21 cellular contexts compared by ENCODE assay signal in the genomic region with DNA sequence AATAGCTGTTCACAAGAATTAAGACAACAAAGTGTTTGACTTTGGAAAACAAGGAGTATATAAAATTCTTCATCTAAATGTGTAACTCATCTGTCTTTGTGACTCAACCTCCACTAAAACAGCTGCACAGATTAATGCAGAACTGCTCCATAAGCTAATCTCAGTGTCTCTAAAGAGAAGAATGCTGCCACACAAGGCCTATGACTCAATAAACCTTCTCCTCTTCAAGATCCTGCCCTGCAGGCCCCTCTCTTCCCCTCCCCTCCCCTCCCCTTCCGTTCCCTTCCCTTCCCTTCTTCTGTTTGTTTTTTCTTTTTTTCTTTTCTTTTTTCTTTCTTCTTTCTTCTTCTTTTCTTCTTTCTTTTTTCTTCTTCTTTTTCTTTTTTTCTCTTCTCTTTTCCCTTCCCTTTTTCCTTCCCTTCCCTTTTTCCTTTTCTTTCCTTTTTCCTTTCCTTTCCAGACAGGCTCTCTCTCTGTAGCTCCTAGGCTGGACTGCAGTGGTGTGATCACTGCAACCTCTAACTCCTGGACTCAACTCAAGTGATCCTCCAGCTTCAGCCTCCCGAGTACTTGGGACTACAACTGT.
DNase-seq lines count a peak whose midpoint lies in the region; ATAC-seq and TF ChIP-seq lines count a peak whose summit lies in the region.
"Had no signal": no experiment of that assay in that cellular context is flagged by ENCODE, and none has a peak within 500 bp of the region (broad histone marks: within the 10 kb centered on the region; RNA-seq: fewer than 3 reads in every experiment).

No MANE protein-coding gene starts in this region.

- H3K9me3 ChIP-seq in HEK293 (ENCODE audit: control insufficient read depth, insufficient read depth, low read depth, low read length) (no peaks in the 10 kb centered on the region), neural progenitor cell (ENCODE audit: low read depth) (no peaks in the 10 kb centered on the region)
- H3K9me3 ChIP-seq: esophagus squamous epithelium, lower lobe of right lung, right lobe of liver had no signal

- in situ Hi-C loops in SK-MEL-5 (cut with HindIII; ENCODE audit: low pct_unique_long_range_greater_than_20kb, low sequenced_read_pairs), result no loop called here
- in situ Hi-C loops in GM13976 (cut with MboI; ENCODE audit: low sequenced_read_pairs, unreplicated experiment), result no loop called here

- no peaks in the 10 kb centered on the region for H4K20me1 ChIP-seq in neural progenitor cell (ENCODE audit: low read depth)

- H3K27me3 ChIP-seq in neural progenitor cell, result no peaks in the 10 kb centered on the region
- H3K27me3 ChIP-seq: brain microvascular endothelial cell, esophagus squamous epithelium, right lobe of liver had no signal

- H3K36me3 Mint-ChIP-seq in neural progenitor cell, result no peaks in the 10 kb centered on the region

- no peaks in the 10 kb centered on the region for H3F3A ChIP-seq in neural progenitor cell (ENCODE audit: low read depth)

- H3K9me3 Mint-ChIP-seq in neural progenitor cell, result no peaks in the 10 kb centered on the region
- H3K9me3 Mint-ChIP-seq: nephron progenitor cell had no signal

- intact Hi-C loops in Right ventricle myocardium inferior (cut with DNase I), result no loop called here

- peak; percentile 13 for DNase-seq in SK-MEL-5 (ENCODE audit: low read depth, low spot score)
- peak; percentile 43 for DNase-seq in epithelial cell of prostate (ENCODE audit: low read depth, low spot score)
- peak; percentile 4 for DNase-seq in neural progenitor cell (ENCODE audit: low spot score)
- no peak for DNase-seq in Right ventricle myocardium inferior (ENCODE audit: missing footprints)
- no peak for DNase-seq in GM13976 (ENCODE audit: low spot score)
- DNase-seq: activated CD4-positive, alpha-beta T cell treated with anti-CD3 and anti-CD28 coated beads for 48 hours; activated T-cell treated with anti-CD3 and anti-CD28 coated beads, Interleukin-2, amount 50 U/mL, for 4 hours; brain microvascular endothelial cell; effector memory CD4-positive, alpha-beta T cell; esophagus squamous epithelium; GM23248; lower lobe of right lung; NCI-H1092; NCI-H187; nephron progenitor cell; right lobe of liver; Right ventricle myocardium superior; stimulated activated naive CD8-positive, alpha-beta T cell treated with anti-CD3 and anti-CD28 coated beads, Interleukin-15, Interleukin-2, amounts not matched to agents 100 U/mL and 50 U/mL, for 24 hours had no signal

- H2AFZ ChIP-seq in neural progenitor cell (replicated peaks), result no peak overlapping the region
- H2AFZ ChIP-seq: GM23248 had no signal

- H3K4me3 Mint-ChIP-seq in neural progenitor cell, result no peak overlapping the region
- H3K4me3 Mint-ChIP-seq: activated T-cell treated with anti-CD3 and anti-CD28 coated beads, Interleukin-2, amount 50 U/mL, for 4 hours; nephron progenitor cell had no signal

- POLR2A ChIA-PET in HEK293 (lab: Yijun Ruan, JAX), result no interaction called here

- H3K79me2 ChIP-seq in neural progenitor cell (ENCODE audit: low read depth), result no peaks in the 10 kb centered on the region

- no peaks in the 10 kb centered on the region for H3K4me1 Mint-ChIP-seq in neural progenitor cell
- H3K4me1 Mint-ChIP-seq: nephron progenitor cell had no signal

- H3K27ac ChIP-seq in HEK293 (ENCODE audit: extremely low read depth, low read depth, low read length), result no peak overlapping the region
- H3K27ac ChIP-seq in epithelial cell of prostate, result no peak overlapping the region
- no peak overlapping the region for H3K27ac ChIP-seq in neural progenitor cell
- H3K27ac ChIP-seq: brain microvascular endothelial cell, C4-2B, esophagus squamous epithelium, GM23248, lower lobe of right lung, right lobe of liver had no signal

- no peak overlapping the region for H3K4me2 ChIP-seq in neural progenitor cell

- H3K27me3 Mint-ChIP-seq in neural progenitor cell (ENCODE audit: insufficient read depth, low read depth), result no peaks in the 10 kb centered on the region

- CTCF ChIA-PET in HEK293 (lab: Yijun Ruan, JAX), result interaction anchor here (0.7 kb wide), 1 partner anchor 435 kb away, joined by 3 read pairs; no protein-coding TSS in a partner anchor

- H3K4me1 ChIP-seq in HEK293 (ENCODE audit: control insufficient read depth, insufficient read depth, low read length) (no peaks in the 10 kb centered on the region), neural progenitor cell (no peaks in the 10 kb centered on the region)
- H3K4me1 ChIP-seq: esophagus squamous epithelium, lower lobe of right lung, right lobe of liver had no signal

- ATAC-seq in Right ventricle myocardium inferior (no peak), GM21423 (IDR thresholded peaks at IDR 0.05; ENCODE audit: unreplicated experiment) (no peak)
- ATAC-seq: activated T-cell treated with anti-CD3 and anti-CD28 coated beads, Interleukin-2, amount 50 U/mL, for 4 hours; lower lobe of right lung; right lobe of liver; stimulated activated naive CD8-positive, alpha-beta T cell treated with anti-CD3 and anti-CD28 coated beads, Interleukin-15, Interleukin-2, amounts not matched to agents 100 U/mL and 50 U/mL, for 24 hours had no signal

- no peaks in the 10 kb centered on the region for H3K36me3 ChIP-seq in HEK293 (ENCODE audit: control insufficient read depth in 2 of 2, insufficient read depth in 1 of 2, low read length in 2 of 2)
- no peaks in the 10 kb centered on the region for H3K36me3 ChIP-seq in neural progenitor cell
- H3K36me3 ChIP-seq: brain microvascular endothelial cell, esophagus squamous epithelium, lower lobe of right lung, right lobe of liver had no signal

- TF ChIP-seq CTCF in HEK293 (tag by site-specific recombination; IDR thresholded peaks at IDR 0.05) (no peak), neural progenitor cell (IDR thresholded peaks at IDR 0.05) (no peak), GM13976 (IDR thresholded peaks at IDR 0.05; ENCODE audit: borderline replicate concordance, control extremely low read depth, extremely low read depth, insufficient read depth, missing control alignments) (no peak)

- H3K27ac Mint-ChIP-seq in neural progenitor cell, result no peak overlapping the region
- H3K27ac Mint-ChIP-seq: nephron progenitor cell had no signal

- no peak overlapping the region for H3K9ac ChIP-seq in neural progenitor cell
- H3K9ac ChIP-seq: GM23248 had no signal

- H3K4me3 ChIP-seq in HEK293 (ENCODE audit: low read depth, low read length) (no peak overlapping the region), neural progenitor cell (no peak overlapping the region)
- H3K4me3 ChIP-seq: esophagus squamous epithelium, GM23248, lower lobe of right lung, right lobe of liver had no signal

TF ChIP-seq in HEK293, 187 proteins besides CTCF, POLR2A, EP300 and RAD21:
- TF ChIP-seq ZNF202 (tag by site-specific recombination; IDR thresholded peaks at IDR 0.05; ENCODE audit: borderline replicate concordance), result peak; percentile 72; the same call in 1 of the 2 replicates
- TF ChIP-seq ZNF514 (tag by site-specific recombination; IDR thresholded peaks at IDR 0.05), result no peak

Comparison
In these comparisons a context has a peak if more than half of its experiments do, and no peak if none do; other contexts are left out.
1. DNase-seq: peak in SK-MEL-5 (single experiment), epithelial cell of prostate (single experiment) and neural progenitor cell (single experiment); none in Right ventricle myocardium inferior (single experiment) and GM13976 (single experiment).